ENCODE assay signal across 20 cellular contexts in genomic region chr12:28780960-28781359, GRCh38.
"Had no signal": no experiment of that assay in that cellular context is flagged by ENCODE, and none has a peak within 500 bp of the region (broad histone marks: within the 10 kb centered on the region; RNA-seq: fewer than 3 reads in every experiment).

No MANE protein-coding gene starts in this region.

- H3K27ac ChIP-seq: foreskin keratinocyte, neural progenitor cell, ovary, right atrium auricular region, sigmoid colon, skin epidermis, uterus had no signal

- DNase-seq: effector memory CD8-positive, alpha-beta T cell; erythroblast; foreskin keratinocyte; heart left ventricle; hippocampal formation; left colon; left ventricle myocardium superior; naive thymus-derived CD8-positive, alpha-beta T cell; nucleus accumbens; ovary; sigmoid colon; stimulated activated CD4-positive, alpha-beta T cell treated with anti-CD3 and anti-CD28 coated beads, Interleukin-12 subunit alpha, Interleukin-12 subunit beta, amount 100 ng/mL, for 4 hours; stimulated activated naive CD4-positive, alpha-beta T cell treated with Interleukin-2 at 50 U/mL for 16 hours; trophoblast cell; uterus had no signal

- H3K36me3 Mint-ChIP-seq: naive thymus-derived CD8-positive, alpha-beta T cell; neural progenitor cell had no signal

- H3K9ac ChIP-seq: neural progenitor cell had no signal

- H3K27me3 Mint-ChIP-seq: dendritic cell treated with granulocyte-macrophage colony-stimulating factor and Interleukin-4, amounts not matched to agents 40 ng/mL and 50 ng/mL, for 4 days; effector memory CD8-positive, alpha-beta T cell had no signal

- H2AFZ ChIP-seq: neural progenitor cell had no signal

- H3K4me1 Mint-ChIP-seq: naive thymus-derived CD8-positive, alpha-beta T cell had no signal

- ATAC-seq: effector memory CD8-positive, alpha-beta T cell; left colon; left ventricle myocardium superior; naive thymus-derived CD8-positive, alpha-beta T cell had no signal

- H3K4me3 ChIP-seq: heart left ventricle, neural progenitor cell, ovary, right atrium auricular region, sigmoid colon, skin epidermis, uterus had no signal

- H3K4me1 ChIP-seq: foreskin keratinocyte, neural progenitor cell, right atrium auricular region, sigmoid colon, uterus had no signal

- H3K4me3 Mint-ChIP-seq: dendritic cell treated with granulocyte-macrophage colony-stimulating factor and Interleukin-4, amounts not matched to agents 40 ng/mL and 50 ng/mL, for 4 days; effector memory CD8-positive, alpha-beta T cell; neural progenitor cell had no signal

- H3K9me3 Mint-ChIP-seq: dendritic cell treated with granulocyte-macrophage colony-stimulating factor and Interleukin-4, amounts not matched to agents 40 ng/mL and 50 ng/mL, for 4 days; effector memory CD8-positive, alpha-beta T cell had no signal

- H3K27me3 ChIP-seq: foreskin keratinocyte, heart left ventricle, neural progenitor cell, ovary, right atrium auricular region, sigmoid colon, uterus had no signal

- H3K4me2 ChIP-seq: neural progenitor cell had no signal

- H3K36me3 ChIP-seq: heart left ventricle, neural progenitor cell, ovary, right atrium auricular region, sigmoid colon, uterus had no signal

- H3K27ac Mint-ChIP-seq: dendritic cell treated with granulocyte-macrophage colony-stimulating factor and Interleukin-4, amounts not matched to agents 40 ng/mL and 50 ng/mL, for 4 days; effector memory CD8-positive, alpha-beta T cell; naive thymus-derived CD8-positive, alpha-beta T cell; neural progenitor cell had no signal

- H3K9me3 ChIP-seq: heart left ventricle, ovary, right atrium auricular region, sigmoid colon, uterus had no signal

- FAIRE-seq: colon had no signal
